In the genomic region with DNA sequence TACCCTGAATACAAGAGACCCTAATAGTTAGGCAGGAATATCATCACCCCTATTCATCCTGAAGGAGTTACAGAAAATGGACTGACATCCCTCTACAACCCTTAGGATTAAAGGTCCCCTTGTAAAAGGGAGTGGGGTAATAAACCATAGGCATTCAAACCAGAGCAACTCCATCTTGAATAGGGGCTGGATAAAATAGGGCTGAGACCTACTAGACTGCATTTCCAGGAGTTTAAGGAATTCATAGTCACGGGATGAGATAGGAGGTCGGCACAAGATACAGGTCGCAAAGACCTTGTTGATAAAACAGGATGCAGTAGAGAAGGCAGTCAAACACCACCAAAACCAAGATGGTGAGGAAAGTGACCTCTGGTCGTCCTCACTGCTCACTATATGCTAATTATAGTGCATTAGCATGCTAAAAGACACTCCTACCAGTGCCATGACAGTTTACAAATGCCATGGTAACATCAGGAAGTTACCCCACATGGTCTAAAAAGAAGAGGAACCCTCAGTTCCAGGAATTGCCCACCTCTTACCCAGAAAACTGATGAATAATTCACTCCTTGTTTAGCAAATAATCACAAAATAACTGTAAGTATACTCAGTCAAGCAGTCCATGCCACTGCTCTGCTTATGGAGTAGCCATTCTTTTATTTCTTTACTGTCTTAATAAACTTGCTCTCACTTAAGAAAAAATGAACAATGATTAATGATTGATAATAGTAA, we compare ENCODE assay signal across 1 cellular context.
TF ChIP-seq lines count a peak whose summit lies in the region.

No MANE protein-coding gene starts in this region.

TF ChIP-seq in SK-N-SH, 30 proteins besides CTCF, POLR2A, EP300 and RAD21 (continued from another document):
- TF ChIP-seq, protein P1, sequence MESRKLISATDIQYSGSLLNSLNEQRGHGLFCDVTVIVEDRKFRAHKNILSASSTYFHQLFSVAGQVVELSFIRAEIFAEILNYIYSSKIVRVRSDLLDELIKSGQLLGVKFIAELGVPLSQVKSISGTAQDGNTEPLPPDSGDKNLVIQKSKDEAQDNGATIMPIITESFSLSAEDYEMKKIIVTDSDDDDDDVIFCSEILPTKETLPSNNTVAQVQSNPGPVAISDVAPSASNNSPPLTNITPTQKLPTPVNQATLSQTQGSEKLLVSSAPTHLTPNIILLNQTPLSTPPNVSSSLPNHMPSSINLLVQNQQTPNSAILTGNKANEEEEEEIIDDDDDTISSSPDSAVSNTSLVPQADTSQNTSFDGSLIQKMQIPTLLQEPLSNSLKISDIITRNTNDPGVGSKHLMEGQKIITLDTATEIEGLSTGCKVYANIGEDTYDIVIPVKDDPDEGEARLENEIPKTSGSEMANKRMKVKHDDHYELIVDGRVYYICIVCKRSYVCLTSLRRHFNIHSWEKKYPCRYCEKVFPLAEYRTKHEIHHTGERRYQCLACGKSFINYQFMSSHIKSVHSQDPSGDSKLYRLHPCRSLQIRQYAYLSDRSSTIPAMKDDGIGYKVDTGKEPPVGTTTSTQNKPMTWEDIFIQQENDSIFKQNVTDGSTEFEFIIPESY (IDR thresholded peaks at IDR 0.05; ENCODE audit: borderline replicate concordance, low read depth), result no peak
- TF ChIP-seq SMC3 (IDR thresholded peaks at IDR 0.05; ENCODE audit: low read depth, low read length), result no peak
- no peak for TF ChIP-seq MEF2A (IDR thresholded peaks at IDR 0.05; ENCODE audit: borderline replicate concordance, low read depth)
- TF ChIP-seq FOXM1 (IDR thresholded peaks at IDR 0.05; ENCODE audit: low read depth), result no peak
- TF ChIP-seq, protein P2, sequence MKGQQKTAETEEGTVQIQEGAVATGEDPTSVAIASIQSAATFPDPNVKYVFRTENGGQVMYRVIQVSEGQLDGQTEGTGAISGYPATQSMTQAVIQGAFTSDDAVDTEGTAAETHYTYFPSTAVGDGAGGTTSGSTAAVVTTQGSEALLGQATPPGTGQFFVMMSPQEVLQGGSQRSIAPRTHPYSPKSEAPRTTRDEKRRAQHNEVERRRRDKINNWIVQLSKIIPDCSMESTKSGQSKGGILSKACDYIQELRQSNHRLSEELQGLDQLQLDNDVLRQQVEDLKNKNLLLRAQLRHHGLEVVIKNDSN (IDR thresholded peaks at IDR 0.05; ENCODE audit: borderline replicate concordance, low read depth), result no peak
- no peak for TF ChIP-seq REST (IDR thresholded peaks at IDR 0.05; ENCODE audit: low read depth, low read length)
- no peak for TF ChIP-seq POLR2AphosphoS5 (IDR thresholded peaks at IDR 0.05; ENCODE audit: low read depth, low read length)
